ENCODE assay signal across 1 cellular context in the genomic region with DNA sequence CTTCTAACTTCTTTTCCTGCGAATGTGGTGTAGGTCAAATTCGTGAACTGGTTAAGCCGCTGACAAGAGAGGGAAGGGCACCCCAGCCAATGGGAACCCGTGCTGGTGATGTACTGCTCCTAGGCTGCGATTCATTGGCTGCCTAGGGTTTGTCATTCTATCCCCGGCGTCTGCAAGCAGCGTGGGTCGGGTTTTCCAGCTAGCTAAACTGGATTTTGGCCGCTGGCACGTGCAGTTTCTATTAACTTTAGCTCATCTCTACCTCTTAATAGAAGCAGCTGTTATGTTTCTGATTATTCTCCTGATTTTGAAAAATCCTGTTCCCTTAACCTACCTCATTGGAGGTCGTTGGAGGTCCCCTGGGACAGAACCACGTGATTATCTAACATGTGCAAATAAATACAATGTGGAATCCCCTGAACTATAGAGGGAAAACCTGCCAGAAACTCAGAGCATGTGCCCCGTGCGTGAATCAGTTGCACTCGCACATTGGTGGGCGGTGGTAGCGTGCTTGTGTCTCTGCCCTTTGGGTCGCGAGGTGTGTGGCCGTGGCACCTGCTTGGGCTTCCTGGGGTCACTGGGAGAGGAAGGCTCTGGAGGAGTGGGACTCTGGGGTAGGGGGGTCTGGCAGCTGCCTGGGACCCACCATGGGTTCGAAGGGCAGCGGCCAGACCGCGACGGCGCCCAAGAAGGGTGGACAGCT.
TF ChIP-seq lines count a peak whose summit lies in the region.

No MANE protein-coding gene starts in this region.

TF ChIP-seq in A549, 52 proteins besides CTCF, POLR2A, EP300 and RAD21 (continued from another document):
- TF ChIP-seq, protein P1, sequence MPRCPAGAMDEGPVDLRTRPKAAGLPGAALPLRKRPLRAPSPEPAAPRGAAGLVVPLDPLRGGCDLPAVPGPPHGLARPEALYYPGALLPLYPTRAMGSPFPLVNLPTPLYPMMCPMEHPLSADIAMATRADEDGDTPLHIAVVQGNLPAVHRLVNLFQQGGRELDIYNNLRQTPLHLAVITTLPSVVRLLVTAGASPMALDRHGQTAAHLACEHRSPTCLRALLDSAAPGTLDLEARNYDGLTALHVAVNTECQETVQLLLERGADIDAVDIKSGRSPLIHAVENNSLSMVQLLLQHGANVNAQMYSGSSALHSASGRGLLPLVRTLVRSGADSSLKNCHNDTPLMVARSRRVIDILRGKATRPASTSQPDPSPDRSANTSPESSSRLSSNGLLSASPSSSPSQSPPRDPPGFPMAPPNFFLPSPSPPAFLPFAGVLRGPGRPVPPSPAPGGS (IDR thresholded peaks at IDR 0.05), result no peak
- TF ChIP-seq FOSL2 (IDR thresholded peaks at IDR 0.05) (no peak), FOSL2 (CRISPR knock-in tag; IDR thresholded peaks at IDR 0.05) (no peak), FOXS1 (CRISPR knock-in tag; IDR thresholded peaks at IDR 0.05) (no peak), PHF8 (IDR thresholded peaks at IDR 0.05; ENCODE audit: borderline replicate concordance, low read depth) (no peak), MAZ (IDR thresholded peaks at IDR 0.05; ENCODE audit: borderline replicate concordance, low read depth, low read length) (no peak), NR3C1 (IDR thresholded peaks at IDR 0.05) (no peak), ZNF302 (CRISPR knock-in tag; IDR thresholded peaks at IDR 0.05) (no peak), EHMT2 (IDR thresholded peaks at IDR 0.05; ENCODE audit: low read depth) (no peak), HEYL (CRISPR knock-in tag; IDR thresholded peaks at IDR 0.05) (no peak), GATA3 (IDR thresholded peaks at IDR 0.05; ENCODE audit: borderline replicate concordance) (no peak), RNF2 (IDR thresholded peaks at IDR 0.05; ENCODE audit: borderline replicate concordance, low read depth) (no peak), MYC (IDR thresholded peaks at IDR 0.05; ENCODE audit: borderline replicate concordance, low read length) (peak; percentile 78), HOXA7 (CRISPR knock-in tag; IDR thresholded peaks at IDR 0.05) (no peak), HOXB13 (CRISPR knock-in tag; IDR thresholded peaks at IDR 0.05; ENCODE audit: low read depth) (no peak), MAFK (IDR thresholded peaks at IDR 0.05; ENCODE audit: partially characterized antibody) (no peak), RFX5 (IDR thresholded peaks at IDR 0.05) (0 out of 2 replicates have a peak, but pooled peaks have one; percentile 55), TFCP2L1 (CRISPR knock-in tag; IDR thresholded peaks at IDR 0.05) (no peak), CEBPB (IDR thresholded peaks at IDR 0.05) (no peak), NPAS2 (CRISPR knock-in tag; IDR thresholded peaks at IDR 0.05; ENCODE audit: borderline replicate concordance) (0 out of 2 replicates have a peak, but pooled peaks have one; percentile 28), SREBF2 (IDR thresholded peaks at IDR 0.05) (no peak), POLR2AphosphoS2 (conservative IDR thresholded peaks at IDR 0.05; ENCODE audit: low read length) (no peak), KDM5A (IDR thresholded peaks at IDR 0.05) (no peak), HOXB5 (CRISPR knock-in tag; IDR thresholded peaks at IDR 0.05) (no peak)
- TF ChIP-seq, protein P2, sequence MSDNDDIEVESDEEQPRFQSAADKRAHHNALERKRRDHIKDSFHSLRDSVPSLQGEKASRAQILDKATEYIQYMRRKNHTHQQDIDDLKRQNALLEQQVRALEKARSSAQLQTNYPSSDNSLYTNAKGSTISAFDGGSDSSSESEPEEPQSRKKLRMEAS (IDR thresholded peaks at IDR 0.05), result peak; percentile 78
- TF ChIP-seq, protein P3, sequence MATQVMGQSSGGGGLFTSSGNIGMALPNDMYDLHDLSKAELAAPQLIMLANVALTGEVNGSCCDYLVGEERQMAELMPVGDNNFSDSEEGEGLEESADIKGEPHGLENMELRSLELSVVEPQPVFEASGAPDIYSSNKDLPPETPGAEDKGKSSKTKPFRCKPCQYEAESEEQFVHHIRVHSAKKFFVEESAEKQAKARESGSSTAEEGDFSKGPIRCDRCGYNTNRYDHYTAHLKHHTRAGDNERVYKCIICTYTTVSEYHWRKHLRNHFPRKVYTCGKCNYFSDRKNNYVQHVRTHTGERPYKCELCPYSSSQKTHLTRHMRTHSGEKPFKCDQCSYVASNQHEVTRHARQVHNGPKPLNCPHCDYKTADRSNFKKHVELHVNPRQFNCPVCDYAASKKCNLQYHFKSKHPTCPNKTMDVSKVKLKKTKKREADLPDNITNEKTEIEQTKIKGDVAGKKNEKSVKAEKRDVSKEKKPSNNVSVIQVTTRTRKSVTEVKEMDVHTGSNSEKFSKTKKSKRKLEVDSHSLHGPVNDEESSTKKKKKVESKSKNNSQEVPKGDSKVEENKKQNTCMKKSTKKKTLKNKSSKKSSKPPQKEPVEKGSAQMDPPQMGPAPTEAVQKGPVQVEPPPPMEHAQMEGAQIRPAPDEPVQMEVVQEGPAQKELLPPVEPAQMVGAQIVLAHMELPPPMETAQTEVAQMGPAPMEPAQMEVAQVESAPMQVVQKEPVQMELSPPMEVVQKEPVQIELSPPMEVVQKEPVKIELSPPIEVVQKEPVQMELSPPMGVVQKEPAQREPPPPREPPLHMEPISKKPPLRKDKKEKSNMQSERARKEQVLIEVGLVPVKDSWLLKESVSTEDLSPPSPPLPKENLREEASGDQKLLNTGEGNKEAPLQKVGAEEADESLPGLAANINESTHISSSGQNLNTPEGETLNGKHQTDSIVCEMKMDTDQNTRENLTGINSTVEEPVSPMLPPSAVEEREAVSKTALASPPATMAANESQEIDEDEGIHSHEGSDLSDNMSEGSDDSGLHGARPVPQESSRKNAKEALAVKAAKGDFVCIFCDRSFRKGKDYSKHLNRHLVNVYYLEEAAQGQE (IDR thresholded peaks at IDR 0.05), result no peak
- TF ChIP-seq, protein P4, sequence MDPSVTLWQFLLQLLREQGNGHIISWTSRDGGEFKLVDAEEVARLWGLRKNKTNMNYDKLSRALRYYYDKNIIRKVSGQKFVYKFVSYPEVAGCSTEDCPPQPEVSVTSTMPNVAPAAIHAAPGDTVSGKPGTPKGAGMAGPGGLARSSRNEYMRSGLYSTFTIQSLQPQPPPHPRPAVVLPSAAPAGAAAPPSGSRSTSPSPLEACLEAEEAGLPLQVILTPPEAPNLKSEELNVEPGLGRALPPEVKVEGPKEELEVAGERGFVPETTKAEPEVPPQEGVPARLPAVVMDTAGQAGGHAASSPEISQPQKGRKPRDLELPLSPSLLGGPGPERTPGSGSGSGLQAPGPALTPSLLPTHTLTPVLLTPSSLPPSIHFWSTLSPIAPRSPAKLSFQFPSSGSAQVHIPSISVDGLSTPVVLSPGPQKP (IDR thresholded peaks at IDR 0.05; ENCODE audit: low read depth, low read length), result no peak
- TF ChIP-seq, protein P5, sequence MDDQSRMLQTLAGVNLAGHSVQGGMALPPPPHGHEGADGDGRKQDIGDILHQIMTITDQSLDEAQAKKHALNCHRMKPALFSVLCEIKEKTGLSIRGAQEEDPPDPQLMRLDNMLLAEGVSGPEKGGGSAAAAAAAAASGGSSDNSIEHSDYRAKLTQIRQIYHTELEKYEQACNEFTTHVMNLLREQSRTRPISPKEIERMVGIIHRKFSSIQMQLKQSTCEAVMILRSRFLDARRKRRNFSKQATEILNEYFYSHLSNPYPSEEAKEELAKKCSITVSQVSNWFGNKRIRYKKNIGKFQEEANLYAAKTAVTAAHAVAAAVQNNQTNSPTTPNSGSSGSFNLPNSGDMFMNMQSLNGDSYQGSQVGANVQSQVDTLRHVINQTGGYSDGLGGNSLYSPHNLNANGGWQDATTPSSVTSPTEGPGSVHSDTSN (IDR thresholded peaks at IDR 0.05), result peak; percentile 77
- TF ChIP-seq, protein P6, sequence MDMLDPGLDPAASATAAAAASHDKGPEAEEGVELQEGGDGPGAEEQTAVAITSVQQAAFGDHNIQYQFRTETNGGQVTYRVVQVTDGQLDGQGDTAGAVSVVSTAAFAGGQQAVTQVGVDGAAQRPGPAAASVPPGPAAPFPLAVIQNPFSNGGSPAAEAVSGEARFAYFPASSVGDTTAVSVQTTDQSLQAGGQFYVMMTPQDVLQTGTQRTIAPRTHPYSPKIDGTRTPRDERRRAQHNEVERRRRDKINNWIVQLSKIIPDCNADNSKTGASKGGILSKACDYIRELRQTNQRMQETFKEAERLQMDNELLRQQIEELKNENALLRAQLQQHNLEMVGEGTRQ (IDR thresholded peaks at IDR 0.05), result peak; percentile 78
